ENCODE assay signal across 7 cellular contexts in the genomic region with DNA sequence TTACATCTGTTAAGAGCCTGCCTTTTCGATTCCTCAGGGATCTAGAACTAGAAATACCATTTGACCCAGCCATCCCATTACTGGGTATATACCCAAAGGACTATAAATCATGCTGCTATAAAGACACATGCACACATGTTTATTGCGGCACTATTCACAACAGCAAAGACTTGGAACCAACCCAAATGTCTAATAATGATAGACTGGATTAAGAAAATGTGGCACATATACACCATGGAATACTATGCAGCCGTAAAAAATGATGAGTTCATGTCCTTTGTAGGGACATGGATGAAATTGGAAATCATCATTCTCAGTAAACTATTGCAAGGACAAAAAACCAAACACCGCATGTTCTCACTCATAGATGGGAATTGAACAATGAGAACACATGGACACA. TPM values are rescaled to one million over a fixed set of nuclear protein-coding genes. Genes with fewer than 3 reads are reported as not detected.
DNase-seq lines count a peak whose midpoint lies in the region; ATAC-seq and TF ChIP-seq lines count a peak whose summit lies in the region.
"Not testable (repeated sequence)": the region's sequence is repeated elsewhere in the genome, so short reads cannot be mapped to it uniquely, and the experiment has no call there.

No MANE protein-coding gene starts in this region.

- not testable (repeated sequence) for ATAC-seq in CD8-positive, alpha-beta T cell

- H2AFZ ChIP-seq in Karpas-422 (ENCODE audit: low read length), result not testable (repeated sequence)

- H3K9ac ChIP-seq in Karpas-422 (ENCODE audit: low read length), result peak overlapping the region; percentile 93

- H3K27me3 Mint-ChIP-seq in CD8-positive, alpha-beta T cell (ENCODE audit: low read depth); activated T-helper 1 cell treated with anti-CD3 and anti-CD28 coated beads, Interleukin-12 subunit alpha, Interleukin-12 subunit beta, Interleukin-2, Interleukin-4 antibody, amounts not matched to agents 30 ng/mL and 10 ng/mL and 1 ng/mL, durations not matched to agents 14 hours and 24 hours and 36 hours (ENCODE audit: insufficient read depth); brain; immature natural killer cell (ENCODE audit: low read depth in 3 of 3); osteocyte (ENCODE audit: unreplicated experiment): not testable (repeated sequence)

- DNase-seq in CD8-positive, alpha-beta T cell; Karpas-422; activated T-helper 1 cell treated with anti-CD3 and anti-CD28 coated beads, Interleukin-12 subunit alpha, Interleukin-12 subunit beta, Interleukin-2, Interleukin-4 antibody, amounts not matched to agents 30 ng/mL and 10 ng/mL and 1 ng/mL, durations not matched to agents 14 hours and 24 hours and 36 hours (ENCODE audit: low spot score); immature natural killer cell; osteocyte (ENCODE audit: extremely low spot score, unreplicated experiment): not testable (repeated sequence)

- not testable (repeated sequence) for H3K27me3 ChIP-seq in CD8-positive, alpha-beta T cell (ENCODE audit: insufficient read depth, low read length); Karpas-422 (ENCODE audit: low read length)

- H3K4me3 ChIP-seq in CD8-positive, alpha-beta T cell (ENCODE audit: low read depth, low read length), result not testable (repeated sequence)
- peak overlapping the region; percentile 77 for H3K4me3 ChIP-seq in Karpas-422 (ENCODE audit: low read length)

- intact Hi-C loops in CD8-positive, alpha-beta T cell (cut with DNase I, micrococcal nuclease); activated T-helper 1 cell treated with anti-CD3 and anti-CD28 coated beads, Interleukin-12 subunit alpha, Interleukin-12 subunit beta, Interleukin-2, Interleukin-4 antibody, amounts not matched to agents 30 ng/mL and 10 ng/mL and 1 ng/mL, durations not matched to agents 14 hours and 24 hours and 36 hours (cut with micrococcal nuclease): not testable (repeated sequence)

- H3K27ac Mint-ChIP-seq in CD8-positive, alpha-beta T cell, result peak overlapping the region; percentile 79
- H3K27ac Mint-ChIP-seq in activated T-helper 1 cell treated with anti-CD3 and anti-CD28 coated beads, Interleukin-12 subunit alpha, Interleukin-12 subunit beta, Interleukin-2, Interleukin-4 antibody, amounts not matched to agents 30 ng/mL and 10 ng/mL and 1 ng/mL, durations not matched to agents 14 hours and 24 hours and 36 hours, result not testable (repeated sequence)
- peak overlapping the region in 4 of 5 experiments; percentile 63 to 99 (median 85) for H3K27ac Mint-ChIP-seq in brain
- H3K27ac Mint-ChIP-seq in immature natural killer cell, result peak overlapping the region in 4 of 6 donors; percentile 23 to 90 (median 68)
- H3K27ac Mint-ChIP-seq in osteocyte (ENCODE audit: unreplicated experiment), result peak overlapping the region; percentile 50

- not testable (repeated sequence) for H3K36me3 ChIP-seq in CD8-positive, alpha-beta T cell (ENCODE audit: insufficient read depth, low read length)
- peaks cover 14% of the 10 kb centered on the region; the same call in 1 of the 2 replicates for H3K36me3 ChIP-seq in Karpas-422 (ENCODE audit: insufficient read depth, low read length)

- POLR2A ChIA-PET in CD8-positive, alpha-beta T cell (lab: Charles Lee), result not testable (repeated sequence)

- peaks cover 21% of the 10 kb centered on the region for H3K79me2 ChIP-seq in Karpas-422 (ENCODE audit: low read length)

- H3K9me3 Mint-ChIP-seq in CD8-positive, alpha-beta T cell; activated T-helper 1 cell treated with anti-CD3 and anti-CD28 coated beads, Interleukin-12 subunit alpha, Interleukin-12 subunit beta, Interleukin-2, Interleukin-4 antibody, amounts not matched to agents 30 ng/mL and 10 ng/mL and 1 ng/mL, durations not matched to agents 14 hours and 24 hours and 36 hours; brain; immature natural killer cell; osteocyte (ENCODE audit: unreplicated experiment): not testable (repeated sequence)

- H3K4me1 Mint-ChIP-seq in CD8-positive, alpha-beta T cell (ENCODE audit: low read depth), result peaks cover 39% of the 10 kb centered on the region
- H3K4me1 Mint-ChIP-seq in activated T-helper 1 cell treated with anti-CD3 and anti-CD28 coated beads, Interleukin-12 subunit alpha, Interleukin-12 subunit beta, Interleukin-2, Interleukin-4 antibody, amounts not matched to agents 30 ng/mL and 10 ng/mL and 1 ng/mL, durations not matched to agents 14 hours and 24 hours and 36 hours (ENCODE audit: low read depth), result peaks cover 41% of the 10 kb centered on the region
- H3K4me1 Mint-ChIP-seq in brain, result peaks cover 49% of the 10 kb centered on the region
- peaks cover 35 to 52% of the 10 kb centered on the region in 2 donors for H3K4me1 Mint-ChIP-seq in immature natural killer cell
- H3K4me1 Mint-ChIP-seq in osteocyte (ENCODE audit: unreplicated experiment), result peaks cover 30% of the 10 kb centered on the region

- peak overlapping the region; percentile 90 for H3K4me3 Mint-ChIP-seq in CD8-positive, alpha-beta T cell
- H3K4me3 Mint-ChIP-seq in activated T-helper 1 cell treated with anti-CD3 and anti-CD28 coated beads, Interleukin-12 subunit alpha, Interleukin-12 subunit beta, Interleukin-2, Interleukin-4 antibody, amounts not matched to agents 30 ng/mL and 10 ng/mL and 1 ng/mL, durations not matched to agents 14 hours and 24 hours and 36 hours, result peak overlapping the region; percentile 88
- peak overlapping the region; percentile 88 to 99 (median 94) for H3K4me3 Mint-ChIP-seq in brain
- H3K4me3 Mint-ChIP-seq in immature natural killer cell, result peak overlapping the region; percentile 64 to 96 (median 93)
- H3K4me3 Mint-ChIP-seq in osteocyte (ENCODE audit: unreplicated experiment), result peak overlapping the region; percentile 90

- H3K36me3 Mint-ChIP-seq in CD8-positive, alpha-beta T cell, result peaks cover 38% of the 10 kb centered on the region
- peaks cover 28% of the 10 kb centered on the region for H3K36me3 Mint-ChIP-seq in activated T-helper 1 cell treated with anti-CD3 and anti-CD28 coated beads, Interleukin-12 subunit alpha, Interleukin-12 subunit beta, Interleukin-2, Interleukin-4 antibody, amounts not matched to agents 30 ng/mL and 10 ng/mL and 1 ng/mL, durations not matched to agents 14 hours and 24 hours and 36 hours (ENCODE audit: low read depth)
- H3K36me3 Mint-ChIP-seq in brain, result peaks cover 28% of the 10 kb centered on the region
- H3K36me3 Mint-ChIP-seq in immature natural killer cell, result not testable (repeated sequence)
- peaks cover 12% of the 10 kb centered on the region for H3K36me3 Mint-ChIP-seq in osteocyte (ENCODE audit: unreplicated experiment)

- not testable (repeated sequence) for H3K27ac ChIP-seq in CD8-positive, alpha-beta T cell (ENCODE audit: low read depth, low read length)
- H3K27ac ChIP-seq in Karpas-422 (ENCODE audit: low read length), result peak overlapping the region; percentile 72; the same call in 1 of the 2 replicates
- H3K27ac ChIP-seq in VCaP, result peak overlapping the region; percentile 82

- H3K4me2 ChIP-seq in Karpas-422 (ENCODE audit: low read depth, low read length, poor library complexity, severe bottlenecking), result peak overlapping the region; percentile 92

- CTCF ChIA-PET in CD8-positive, alpha-beta T cell (lab: Charles Lee), result interaction anchor here (1.2 to 1.5 kb wide), 2 partner anchors 37 to 38 kb away, joined by 3 read pairs; partner anchors contain the start of gene LIX1L

- not testable (repeated sequence) for H3K9me3 ChIP-seq in CD8-positive, alpha-beta T cell (ENCODE audit: low read length); Karpas-422 (ENCODE audit: low read length)

- not testable (repeated sequence) for H3K9me2 ChIP-seq in Karpas-422 (replicated peaks; ENCODE audit: insufficient read depth, low read length)

- peaks cover 24% of the 10 kb centered on the region for H3K4me1 ChIP-seq in CD8-positive, alpha-beta T cell (ENCODE audit: insufficient read depth, low read length)
- H3K4me1 ChIP-seq in Karpas-422 (ENCODE audit: low read length), result peaks cover 25% of the 10 kb centered on the region

- TF ChIP-seq CTCF in CD8-positive, alpha-beta T cell (IDR thresholded peaks at IDR 0.05); VCaP (conservative IDR thresholded peaks at IDR 0.05); brain (conservative IDR thresholded peaks at IDR 0.05); osteocyte (IDR thresholded peaks at IDR 0.05): not testable (repeated sequence)

- not testable (repeated sequence) for H4K20me1 ChIP-seq in Karpas-422 (ENCODE audit: insufficient read depth, low read depth, low read length)

RNA-seq across cellular contexts. Expression of gene PEX11B, which starts 1.8 kb away (rescaled TPM):
- total RNA-seq in CD8-positive, alpha-beta T cell, result 10 to 100 TPM; 11.8 TPM
- total RNA-seq in Karpas-422 (2014; rRNA removed; shearing (Covaris generic); ENCODE audit: low replicate concordance), result 35.7 and 51.7 TPM in 2 replicates
- total RNA-seq in activated T-helper 1 cell treated with anti-CD3 and anti-CD28 coated beads, Interleukin-12 subunit alpha, Interleukin-12 subunit beta, Interleukin-2, Interleukin-4 antibody, amounts not matched to agents 30 ng/mL and 10 ng/mL and 1 ng/mL, durations not matched to agents 14 hours and 24 hours and 36 hours, result 30.6 and 31.2 TPM in 2 replicates
- polyA plus RNA-seq in brain (ENCODE audit: insufficient read depth, low read depth, low replicate concordance) (35.4 TPM), immature natural killer cell (10 to 100 TPM; 40.2 to 73.0 (median 56.9) TPM)
- total RNA-seq in osteocyte, result 29.8 and 36.5 TPM in 2 replicates

RNA-seq across cellular contexts. Expression of gene RBM8A, which starts 7.0 kb away (rescaled TPM):
- 100 to 1,000 TPM; 180 to 187 TPM for total RNA-seq in CD8-positive, alpha-beta T cell
- total RNA-seq in Karpas-422 (2014; rRNA removed; shearing (Covaris generic); ENCODE audit: low replicate concordance), result 130 and 214 TPM in 2 replicates
- total RNA-seq in activated T-helper 1 cell treated with anti-CD3 and anti-CD28 coated beads, Interleukin-12 subunit alpha, Interleukin-12 subunit beta, Interleukin-2, Interleukin-4 antibody, amounts not matched to agents 30 ng/mL and 10 ng/mL and 1 ng/mL, durations not matched to agents 14 hours and 24 hours and 36 hours, result 331 and 354 TPM in 2 replicates
- 159 TPM for polyA plus RNA-seq in brain (ENCODE audit: insufficient read depth, low read depth, low replicate concordance)
- polyA plus RNA-seq in immature natural killer cell, result 100 to 1,000 TPM; 175 to 256 (median 194) TPM
- 108 and 114 TPM in 2 replicates for total RNA-seq in osteocyte

RNA-seq across cellular contexts. Expression of gene ITGA10, which starts 10.4 kb away (rescaled TPM):
- 1 to 10 TPM in 1 of 2 experiments, under 1 TPM in 1; 0.53 to 1.1 TPM for total RNA-seq in CD8-positive, alpha-beta T cell
- total RNA-seq in Karpas-422 (2014; rRNA removed; shearing (Covaris generic); ENCODE audit: low replicate concordance), result 1.4 and 1.5 TPM in 2 replicates
- 1.9 TPM in 2 replicates for total RNA-seq in activated T-helper 1 cell treated with anti-CD3 and anti-CD28 coated beads, Interleukin-12 subunit alpha, Interleukin-12 subunit beta, Interleukin-2, Interleukin-4 antibody, amounts not matched to agents 30 ng/mL and 10 ng/mL and 1 ng/mL, durations not matched to agents 14 hours and 24 hours and 36 hours
- polyA plus RNA-seq in brain (ENCODE audit: insufficient read depth, low read depth, low replicate concordance), result 1.7 TPM
- polyA plus RNA-seq in immature natural killer cell, result not detected
- 34.4 and 40.3 TPM in 2 replicates for total RNA-seq in osteocyte

RNA-seq across cellular contexts. Expression of gene ANKRD35, which starts 34.6 kb away (rescaled TPM):
- total RNA-seq in CD8-positive, alpha-beta T cell, result not detected
- total RNA-seq in Karpas-422 (2014; rRNA removed; shearing (Covaris generic); ENCODE audit: low replicate concordance), result 0.11 TPM in 1 of 2 replicates, not detected in the other
- total RNA-seq in activated T-helper 1 cell treated with anti-CD3 and anti-CD28 coated beads, Interleukin-12 subunit alpha, Interleukin-12 subunit beta, Interleukin-2, Interleukin-4 antibody, amounts not matched to agents 30 ng/mL and 10 ng/mL and 1 ng/mL, durations not matched to agents 14 hours and 24 hours and 36 hours, result 0.37 and 0.52 TPM in 2 replicates
- polyA plus RNA-seq in brain (ENCODE audit: insufficient read depth, low read depth, low replicate concordance), result 32.8 TPM
- under 1 TPM; 0.40 to 0.93 (median 0.86) TPM for polyA plus RNA-seq in immature natural killer cell
- total RNA-seq in osteocyte, result not detected in 2 replicates

RNA-seq across cellular contexts. Expression of gene LIX1L, which starts 37.5 kb away (rescaled TPM):
- total RNA-seq in CD8-positive, alpha-beta T cell, result 10 to 100 TPM; 14.7 to 16.4 TPM
- 35.8 and 49.4 TPM in 2 replicates for total RNA-seq in Karpas-422 (2014; rRNA removed; shearing (Covaris generic); ENCODE audit: low replicate concordance)
- total RNA-seq in activated T-helper 1 cell treated with anti-CD3 and anti-CD28 coated beads, Interleukin-12 subunit alpha, Interleukin-12 subunit beta, Interleukin-2, Interleukin-4 antibody, amounts not matched to agents 30 ng/mL and 10 ng/mL and 1 ng/mL, durations not matched to agents 14 hours and 24 hours and 36 hours, result 30.3 and 32.2 TPM in 2 replicates
- 23.2 TPM for polyA plus RNA-seq in brain (ENCODE audit: insufficient read depth, low read depth, low replicate concordance)
- 10 to 100 TPM; 17.9 to 28.0 (median 20.7) TPM for polyA plus RNA-seq in immature natural killer cell
- 52.2 and 54.0 TPM in 2 replicates for total RNA-seq in osteocyte

Comparison
In these comparisons a context has a peak if more than half of its experiments do, and no peak if none do; other contexts are left out.
1. RNA of gene ITGA10, which starts 10.4 kb away (total RNA-seq): 34.4 to 40.3 TPM in osteocyte; 1.9 TPM in activated T-helper 1 cell treated with anti-CD3 and anti-CD28 coated beads, Interleukin-12 subunit alpha, Interleukin-12 subunit beta, Interleukin-2, Interleukin-4 antibody, amounts not matched to agents 30 ng/mL and 10 ng/mL and 1 ng/mL, durations not matched to agents 14 hours and 24 hours and 36 hours, 1.4 to 1.5 TPM in Karpas-422 and 0.53 to 1.1 TPM in CD8-positive, alpha-beta T cell; every median in the first group is over 10 times any median in the second.
2. Peak in every context shown above with its lines, with median percentiles within 50 percentile points of each other: H3K4me3 Mint-ChIP-seq.